ENCODE assay signal across 1 cellular context in the genomic region with DNA sequence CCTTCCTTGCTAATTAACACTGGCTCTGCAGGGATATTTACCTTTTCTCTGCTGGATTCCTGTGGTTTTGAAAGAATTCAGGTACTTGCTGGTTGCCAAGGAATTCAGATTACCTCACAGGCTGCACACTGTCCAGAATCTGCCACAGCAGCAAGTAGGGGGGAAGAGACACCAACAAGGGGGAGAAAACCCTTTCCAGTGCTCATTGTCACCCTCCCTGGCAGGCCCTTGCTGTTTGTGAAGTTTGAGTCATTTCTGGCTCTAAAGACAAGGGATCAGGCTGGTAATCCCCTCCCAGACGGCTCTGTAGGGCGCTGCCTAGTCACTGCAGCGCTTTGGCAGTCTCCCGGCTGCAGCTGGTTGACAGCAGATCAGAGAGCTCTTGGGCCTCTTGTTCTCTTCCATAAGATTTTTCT.
TF ChIP-seq lines count a peak whose summit lies in the region.

No MANE protein-coding gene starts in this region.

TF ChIP-seq in HepG2, 621 proteins besides CTCF, POLR2A, EP300 and RAD21 (continued from another document and continues in another):
- TF ChIP-seq, protein P1, sequence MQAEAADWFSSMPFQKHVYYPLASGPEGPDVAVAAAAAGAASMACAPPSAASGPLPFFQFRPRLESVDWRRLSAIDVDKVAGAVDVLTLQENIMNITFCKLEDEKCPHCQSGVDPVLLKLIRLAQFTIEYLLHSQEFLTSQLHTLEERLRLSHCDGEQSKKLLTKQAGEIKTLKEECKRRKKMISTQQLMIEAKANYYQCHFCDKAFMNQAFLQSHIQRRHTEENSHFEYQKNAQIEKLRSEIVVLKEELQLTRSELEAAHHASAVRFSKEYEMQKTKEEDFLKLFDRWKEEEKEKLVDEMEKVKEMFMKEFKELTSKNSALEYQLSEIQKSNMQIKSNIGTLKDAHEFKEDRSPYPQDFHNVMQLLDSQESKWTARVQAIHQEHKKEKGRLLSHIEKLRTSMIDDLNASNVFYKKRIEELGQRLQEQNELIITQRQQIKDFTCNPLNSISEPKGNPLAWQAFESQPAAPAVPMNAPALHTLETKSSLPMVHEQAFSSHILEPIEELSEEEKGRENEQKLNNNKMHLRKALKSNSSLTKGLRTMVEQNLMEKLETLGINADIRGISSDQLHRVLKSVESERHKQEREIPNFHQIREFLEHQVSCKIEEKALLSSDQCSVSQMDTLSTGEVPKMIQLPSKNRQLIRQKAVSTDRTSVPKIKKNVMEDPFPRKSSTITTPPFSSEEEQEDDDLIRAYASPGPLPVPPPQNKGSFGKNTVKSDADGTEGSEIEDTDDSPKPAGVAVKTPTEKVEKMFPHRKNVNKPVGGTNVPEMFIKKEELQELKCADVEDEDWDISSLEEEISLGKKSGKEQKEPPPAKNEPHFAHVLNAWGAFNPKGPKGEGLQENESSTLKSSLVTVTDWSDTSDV (CRISPR knock-in tag; IDR thresholded peaks at IDR 0.05), result no peak
- no peak for TF ChIP-seq NKX3-1 (CRISPR knock-in tag; IDR thresholded peaks at IDR 0.05)
- TF ChIP-seq AGO2 (optimal IDR thresholded peaks at IDR 0.05; ENCODE audit: low read depth, low read length), result no peak
- no peak for TF ChIP-seq NR2F6 (IDR thresholded peaks at IDR 0.05)
- peak; percentile 33; the same call in 1 of the 2 replicates for TF ChIP-seq NR2F6 (CRISPR knock-in tag; IDR thresholded peaks at IDR 0.05)
- TF ChIP-seq HNF1A (IDR thresholded peaks at IDR 0.05; ENCODE audit: low read depth), result no peak
- TF ChIP-seq HNF1A (CRISPR knock-in tag; IDR thresholded peaks at IDR 0.05; ENCODE audit: borderline replicate concordance), result peak; percentile 56; the same call in 1 of the 2 replicates
- no peak for TF ChIP-seq SP1 (IDR thresholded peaks at IDR 0.05)
- no peak for TF ChIP-seq SP1 (CRISPR knock-in tag; IDR thresholded peaks at IDR 0.05)
- TF ChIP-seq, protein P2, sequence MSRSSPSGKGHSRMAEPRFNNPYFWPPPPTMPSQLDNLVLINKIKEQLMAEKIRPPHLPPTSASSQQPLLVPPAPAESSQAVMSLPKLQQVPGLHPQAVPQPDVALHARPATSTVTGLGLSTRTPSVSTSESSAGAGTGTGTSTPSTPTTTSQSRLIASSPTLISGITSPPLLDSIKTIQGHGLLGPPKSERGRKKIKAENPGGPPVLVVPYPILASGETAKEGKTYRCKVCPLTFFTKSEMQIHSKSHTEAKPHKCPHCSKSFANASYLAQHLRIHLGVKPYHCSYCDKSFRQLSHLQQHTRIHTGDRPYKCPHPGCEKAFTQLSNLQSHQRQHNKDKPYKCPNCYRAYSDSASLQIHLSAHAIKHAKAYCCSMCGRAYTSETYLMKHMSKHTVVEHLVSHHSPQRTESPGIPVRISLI (CRISPR knock-in tag; IDR thresholded peaks at IDR 0.05; ENCODE audit: borderline replicate concordance), result peak; percentile 32; the same call in 1 of the 2 replicates
- no peak for TF ChIP-seq ZFYVE20 (CRISPR knock-in tag; IDR thresholded peaks at IDR 0.05; ENCODE audit: borderline replicate concordance, low read depth)
- TF ChIP-seq, protein P3, sequence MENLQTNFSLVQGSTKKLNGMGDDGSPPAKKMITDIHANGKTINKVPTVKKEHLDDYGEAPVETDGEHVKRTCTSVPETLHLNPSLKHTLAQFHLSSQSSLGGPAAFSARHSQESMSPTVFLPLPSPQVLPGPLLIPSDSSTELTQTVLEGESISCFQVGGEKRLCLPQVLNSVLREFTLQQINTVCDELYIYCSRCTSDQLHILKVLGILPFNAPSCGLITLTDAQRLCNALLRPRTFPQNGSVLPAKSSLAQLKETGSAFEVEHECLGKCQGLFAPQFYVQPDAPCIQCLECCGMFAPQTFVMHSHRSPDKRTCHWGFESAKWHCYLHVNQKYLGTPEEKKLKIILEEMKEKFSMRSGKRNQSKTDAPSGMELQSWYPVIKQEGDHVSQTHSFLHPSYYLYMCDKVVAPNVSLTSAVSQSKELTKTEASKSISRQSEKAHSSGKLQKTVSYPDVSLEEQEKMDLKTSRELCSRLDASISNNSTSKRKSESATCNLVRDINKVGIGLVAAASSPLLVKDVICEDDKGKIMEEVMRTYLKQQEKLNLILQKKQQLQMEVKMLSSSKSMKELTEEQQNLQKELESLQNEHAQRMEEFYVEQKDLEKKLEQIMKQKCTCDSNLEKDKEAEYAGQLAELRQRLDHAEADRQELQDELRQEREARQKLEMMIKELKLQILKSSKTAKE (CRISPR knock-in tag; IDR thresholded peaks at IDR 0.05; ENCODE audit: borderline replicate concordance), result no peak
- TF ChIP-seq BRD4 (CRISPR knock-in tag; IDR thresholded peaks at IDR 0.05), result no peak
- TF ChIP-seq ZNF740 (CRISPR knock-in tag; IDR thresholded peaks at IDR 0.05), result 0 out of 2 replicates have a peak, but pooled peaks have one; percentile 45
- TF ChIP-seq KAT8 (CRISPR knock-in tag; IDR thresholded peaks at IDR 0.05), result peak; percentile 21; the same call in 1 of the 2 replicates
- TF ChIP-seq ZBTB40 (IDR thresholded peaks at IDR 0.05), result no peak
- TF ChIP-seq ZBTB40 (CRISPR knock-in tag; IDR thresholded peaks at IDR 0.05), result no peak
- TF ChIP-seq SOX13 (IDR thresholded peaks at IDR 0.05), result no peak
- TF ChIP-seq SOX13 (CRISPR knock-in tag; conservative IDR thresholded peaks at IDR 0.05 in 1 of 2, IDR thresholded peaks at IDR 0.05 in 1 of 2), result peak in 1 of 2 experiments; percentile 64; a peak in 2 of 4 replicates
- TF ChIP-seq ISX (CRISPR knock-in tag; conservative IDR thresholded peaks at IDR 0.05), result no peak
- peak; percentile 36; the same call in 1 of the 2 replicates for TF ChIP-seq HMG20A (CRISPR knock-in tag; IDR thresholded peaks at IDR 0.05; ENCODE audit: borderline replicate concordance)
- TF ChIP-seq, protein P4, sequence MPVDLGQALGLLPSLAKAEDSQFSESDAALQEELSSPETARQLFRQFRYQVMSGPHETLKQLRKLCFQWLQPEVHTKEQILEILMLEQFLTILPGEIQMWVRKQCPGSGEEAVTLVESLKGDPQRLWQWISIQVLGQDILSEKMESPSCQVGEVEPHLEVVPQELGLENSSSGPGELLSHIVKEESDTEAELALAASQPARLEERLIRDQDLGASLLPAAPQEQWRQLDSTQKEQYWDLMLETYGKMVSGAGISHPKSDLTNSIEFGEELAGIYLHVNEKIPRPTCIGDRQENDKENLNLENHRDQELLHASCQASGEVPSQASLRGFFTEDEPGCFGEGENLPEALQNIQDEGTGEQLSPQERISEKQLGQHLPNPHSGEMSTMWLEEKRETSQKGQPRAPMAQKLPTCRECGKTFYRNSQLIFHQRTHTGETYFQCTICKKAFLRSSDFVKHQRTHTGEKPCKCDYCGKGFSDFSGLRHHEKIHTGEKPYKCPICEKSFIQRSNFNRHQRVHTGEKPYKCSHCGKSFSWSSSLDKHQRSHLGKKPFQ (CRISPR knock-in tag; IDR thresholded peaks at IDR 0.05; ENCODE audit: insufficient replicate concordance), result no peak
- TF ChIP-seq, protein P5, sequence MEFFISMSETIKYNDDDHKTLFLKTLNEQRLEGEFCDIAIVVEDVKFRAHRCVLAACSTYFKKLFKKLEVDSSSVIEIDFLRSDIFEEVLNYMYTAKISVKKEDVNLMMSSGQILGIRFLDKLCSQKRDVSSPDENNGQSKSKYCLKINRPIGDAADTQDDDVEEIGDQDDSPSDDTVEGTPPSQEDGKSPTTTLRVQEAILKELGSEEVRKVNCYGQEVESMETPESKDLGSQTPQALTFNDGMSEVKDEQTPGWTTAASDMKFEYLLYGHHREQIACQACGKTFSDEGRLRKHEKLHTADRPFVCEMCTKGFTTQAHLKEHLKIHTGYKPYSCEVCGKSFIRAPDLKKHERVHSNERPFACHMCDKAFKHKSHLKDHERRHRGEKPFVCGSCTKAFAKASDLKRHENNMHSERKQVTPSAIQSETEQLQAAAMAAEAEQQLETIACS (CRISPR knock-in tag; IDR thresholded peaks at IDR 0.05), result no peak
- no peak for TF ChIP-seq ZNF468 (CRISPR knock-in tag; IDR thresholded peaks at IDR 0.05)
- TF ChIP-seq ZSCAN22 (CRISPR knock-in tag; IDR thresholded peaks at IDR 0.05), result no peak
- TF ChIP-seq SOX5 (CRISPR knock-in tag; IDR thresholded peaks at IDR 0.05; ENCODE audit: borderline replicate concordance), result peak; percentile 61; the same call in 1 of the 2 replicates
- TF ChIP-seq SP2 (CRISPR knock-in tag; IDR thresholded peaks at IDR 0.05), result no peak
- no peak for TF ChIP-seq ZMYM2 (CRISPR knock-in tag; IDR thresholded peaks at IDR 0.05)
- no peak for TF ChIP-seq CBX2 (IDR thresholded peaks at IDR 0.05; ENCODE audit: low read depth, low read length)
- no peak for TF ChIP-seq CBX2 (CRISPR knock-in tag; IDR thresholded peaks at IDR 0.05; ENCODE audit: low read depth)
- 0 out of 2 replicates have a peak, but pooled peaks have one; percentile 26 for TF ChIP-seq ZSCAN29 (CRISPR knock-in tag; conservative IDR thresholded peaks at IDR 0.05)
- no peak for TF ChIP-seq SCMH1 (CRISPR knock-in tag; IDR thresholded peaks at IDR 0.05; ENCODE audit: borderline replicate concordance)
- peak; percentile 71 for TF ChIP-seq FOXA3 (CRISPR knock-in tag; IDR thresholded peaks at IDR 0.05)
